ENCODE assay signal across 1 cellular context in genomic region chr5:110916373-110917049, GRCh38.
TF ChIP-seq lines count a peak whose summit lies in the region.

No MANE protein-coding gene starts in this region.

TF ChIP-seq in HepG2, 621 proteins besides CTCF, POLR2A, EP300 and RAD21:
- TF ChIP-seq MAFK (conservative IDR thresholded peaks at IDR 0.05 in 1 of 2, IDR thresholded peaks at IDR 0.05 in 1 of 2; ENCODE audit: low read length in 2 of 2): no peak
- no peak for TF ChIP-seq CBFB (CRISPR knock-in tag; IDR thresholded peaks at IDR 0.05)
- TF ChIP-seq ZBED4 (CRISPR knock-in tag; IDR thresholded peaks at IDR 0.05; ENCODE audit: borderline replicate concordance): no peak
- TF ChIP-seq KDM5A (IDR thresholded peaks at IDR 0.05; ENCODE audit: borderline replicate concordance, low read length): no peak
- TF ChIP-seq RBM22 (optimal IDR thresholded peaks at IDR 0.05; ENCODE audit: low read length): no peak
- TF ChIP-seq FIP1L1 (IDR thresholded peaks at IDR 0.05; ENCODE audit: borderline replicate concordance, insufficient read depth, low read depth, low read length): no peak
- no peak for TF ChIP-seq NFYC (CRISPR knock-in tag; IDR thresholded peaks at IDR 0.05)
- TF ChIP-seq HES4 (CRISPR knock-in tag; IDR thresholded peaks at IDR 0.05; ENCODE audit: borderline replicate concordance): no peak
- no peak for TF ChIP-seq GZF1 (CRISPR knock-in tag; IDR thresholded peaks at IDR 0.05)
- TF ChIP-seq ZNF143 (CRISPR knock-in tag; IDR thresholded peaks at IDR 0.05): no peak
- TF ChIP-seq SMAD9 (CRISPR knock-in tag; IDR thresholded peaks at IDR 0.05): no peak
- TF ChIP-seq EEA1 (CRISPR knock-in tag; IDR thresholded peaks at IDR 0.05; ENCODE audit: borderline replicate concordance): no peak
- TF ChIP-seq ZNF207 (IDR thresholded peaks at IDR 0.05; ENCODE audit: borderline replicate concordance): no peak
- no peak for TF ChIP-seq ZBTB4 (CRISPR knock-in tag; IDR thresholded peaks at IDR 0.05; ENCODE audit: borderline replicate concordance)
- no peak for TF ChIP-seq ATF5 (CRISPR knock-in tag; IDR thresholded peaks at IDR 0.05; ENCODE audit: low read depth)
- no peak for TF ChIP-seq GPBP1L1 (CRISPR knock-in tag; IDR thresholded peaks at IDR 0.05)
- TF ChIP-seq MXD4 (CRISPR knock-in tag; IDR thresholded peaks at IDR 0.05): no peak
- no peak for TF ChIP-seq YEATS2 (CRISPR knock-in tag; IDR thresholded peaks at IDR 0.05; ENCODE audit: borderline replicate concordance)
- TF ChIP-seq ZNF704 (CRISPR knock-in tag; IDR thresholded peaks at IDR 0.05; ENCODE audit: borderline replicate concordance): no peak
